ENCODE assay signal across 8 cellular contexts in the genomic region with DNA sequence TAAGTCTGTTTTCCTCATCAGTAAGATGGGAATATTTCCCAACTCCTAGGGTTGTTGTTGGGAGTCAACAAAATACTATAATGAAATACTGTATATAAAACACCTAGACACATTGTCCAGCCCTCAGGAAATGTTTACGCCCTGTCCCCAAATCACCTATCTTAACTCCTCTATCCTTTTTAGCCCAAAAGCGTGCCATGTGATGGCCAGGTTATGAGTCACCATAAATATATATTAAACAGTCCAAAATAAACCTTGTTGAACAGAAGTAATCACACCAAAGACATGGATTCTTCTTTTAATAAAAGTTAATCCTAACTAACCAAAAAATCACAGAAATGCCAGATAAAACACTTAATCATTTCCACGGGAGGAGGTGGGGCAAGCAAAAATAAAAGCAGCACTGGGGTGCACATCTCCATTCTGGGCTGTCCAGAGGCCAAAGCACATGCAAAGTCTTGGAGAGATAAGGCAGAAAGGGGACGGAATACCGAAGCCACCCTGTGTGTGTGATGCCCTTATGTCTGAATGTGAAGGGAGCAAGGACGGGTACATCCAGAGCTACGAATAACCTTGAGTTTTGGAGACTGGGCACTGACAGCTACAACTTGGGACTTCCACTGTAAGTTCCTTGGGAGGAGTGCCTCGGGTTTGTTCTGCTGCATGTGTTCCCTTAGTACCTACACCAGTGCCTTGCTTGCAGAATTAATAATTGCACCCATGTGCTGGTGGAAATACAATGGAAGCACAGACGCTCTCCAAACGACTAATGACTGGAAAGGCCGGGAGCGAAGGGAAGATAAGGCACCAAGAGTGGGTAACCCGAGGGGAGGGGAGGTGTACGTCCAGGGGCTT. TPM values are rescaled to one million over a fixed set of nuclear protein-coding genes. Genes with fewer than 3 reads are reported as not detected.
DNase-seq lines count a peak whose midpoint lies in the region; ATAC-seq and TF ChIP-seq lines count a peak whose summit lies in the region.

No MANE protein-coding gene starts in this region.

- CTCF ChIA-PET in CD4-positive, alpha-beta memory T cell (lab: Charles Lee; ENCODE audit: partially characterized antibody) = interaction anchor here (1.4 to 2.3 kb wide), 2 partner anchors 55 to 64 kb away, joined by 3 to 12 read pairs; partner anchors contain the start of gene PATL1

- H3F3A ChIP-seq in neural cell (ENCODE audit: insufficient read depth, low read length, poor library complexity, severe bottlenecking) = peaks cover 8% of the 10 kb centered on the region

- H3K36me3 ChIP-seq in CD4-positive, alpha-beta memory T cell (ENCODE audit: insufficient read depth, low read length) = peaks cover 9% of the 10 kb centered on the region
- H3K36me3 ChIP-seq in ectodermal cell (ENCODE audit: control insufficient read depth, insufficient read depth, low read length) (peaks cover 8% of the 10 kb centered on the region), neural cell (ENCODE audit: insufficient read depth, low read length) (no peaks in the 10 kb centered on the region)

- DNase-seq in CD4-positive, alpha-beta memory T cell = no peak
- peak; percentile 11 for DNase-seq in M059J (ENCODE audit: low read depth)
- DNase-seq in SK-N-DZ (ENCODE audit: low spot score) = no peak
- no peak for DNase-seq in SIG-M5 treated with dmso at 0.1 percent for 504 hours (lab: John Stamatoyannopoulos, UW; ENCODE audit: unreplicated experiment)

- intact Hi-C loops in CD4-positive, alpha-beta memory T cell (cut with micrococcal nuclease) = loop anchor here (1.0 to 5.0 kb wide), 4 partner anchors 55 to 1947 kb away; partner anchors contain the start of genes FAM111A, MRPL16, PATL1 and ZDHHC5

- peaks cover 31 to 63% (median 46%) of the 10 kb centered on the region in 4 donors for H3K4me1 Mint-ChIP-seq in CD4-positive, alpha-beta memory T cell

- H3K9me3 ChIP-seq in CD4-positive, alpha-beta memory T cell (ENCODE audit: control insufficient read depth in 1 of 2, low read length in 2 of 2) = no peaks in the 10 kb centered on the region
- H3K9me3 ChIP-seq in ectodermal cell (ENCODE audit: control insufficient read depth, low read length) (no peaks in the 10 kb centered on the region), neural cell (ENCODE audit: low read length) (no peaks in the 10 kb centered on the region)

- H3K36me3 Mint-ChIP-seq in CD4-positive, alpha-beta memory T cell = peaks cover 8 to 40% of the 10 kb centered on the region in 2 donors

- peaks cover 48% of the 10 kb centered on the region for H3K4me1 ChIP-seq in CD4-positive, alpha-beta memory T cell (ENCODE audit: insufficient read depth, low read length)
- H3K4me1 ChIP-seq in ectodermal cell (ENCODE audit: control insufficient read depth, insufficient read depth, low read length) = peaks cover 10% of the 10 kb centered on the region

- TF ChIP-seq CTCF in neural cell (IDR thresholded peaks at IDR 0.05; ENCODE audit: poor library complexity, severe bottlenecking) = no peak

- H3K4me3 Mint-ChIP-seq in CD4-positive, alpha-beta memory T cell = peak overlapping the region; percentile 93 to 99 (median 96)

- H3K79me2 ChIP-seq in neural cell (replicated peaks; ENCODE audit: insufficient read depth, low read length) = peaks cover 41% of the 10 kb centered on the region

- no peak for TF ChIP-seq RAD21 in neural cell (conservative IDR thresholded peaks at IDR 0.05)

- peak overlapping the region; percentile 98 for H3K4me2 ChIP-seq in neural cell (ENCODE audit: low read length)

- H4K20me1 ChIP-seq in neural cell (ENCODE audit: insufficient read depth) = peaks cover 12% of the 10 kb centered on the region

- no peaks in the 10 kb centered on the region for H3K27me3 ChIP-seq in CD4-positive, alpha-beta memory T cell (ENCODE audit: insufficient read depth, low read length)
- H3K27me3 ChIP-seq in ectodermal cell (ENCODE audit: control insufficient read depth, insufficient read depth, low read length, poor library complexity, severe bottlenecking) (no peaks in the 10 kb centered on the region), neural cell (ENCODE audit: insufficient read depth, low read depth, low read length) (no peaks in the 10 kb centered on the region)

- H3K9me3 Mint-ChIP-seq in CD4-positive, alpha-beta memory T cell = peaks cover 0 to 2% (median 0%) of the 10 kb centered on the region in 8 donors

- no peak for TF ChIP-seq EP300 in neural cell (conservative IDR thresholded peaks at IDR 0.05; ENCODE audit: poor library complexity, severe bottlenecking)

- peak overlapping the region; percentile 71 for H3K27ac ChIP-seq in CD4-positive, alpha-beta memory T cell (ENCODE audit: low read depth, low read length)
- H3K27ac ChIP-seq in ectodermal cell (ENCODE audit: insufficient read depth, low read depth, low read length, poor library complexity, severe bottlenecking) (no peak overlapping the region), neural cell (ENCODE audit: low read length) (peak overlapping the region; percentile 80)

- ATAC-seq in GM18517 (IDR thresholded peaks at IDR 0.05; ENCODE audit: unreplicated experiment) (no peak), GM19324 (IDR thresholded peaks at IDR 0.05; ENCODE audit: low FRiP score, unreplicated experiment) (no peak)

- H3K4me3 ChIP-seq in CD4-positive, alpha-beta memory T cell (ENCODE audit: low read length in 2 of 2) = peak overlapping the region; percentile 77 to 84
- H3K4me3 ChIP-seq in ectodermal cell (ENCODE audit: insufficient read depth, low read depth, low read length) = peak overlapping the region; percentile 78
- peak overlapping the region; percentile 97 for H3K4me3 ChIP-seq in neural cell (ENCODE audit: low read length)

- POLR2A ChIA-PET in CD4-positive, alpha-beta memory T cell (lab: Charles Lee; ENCODE audit: partially characterized antibody) = interaction anchor here (1.5 to 7.8 kb wide), 12 partner anchors 11 to 196 kb away, joined by 3 to 74 read pairs (median 8); partner anchors contain the start of genes MRPL16 and PATL1

- H3K9ac ChIP-seq in neural cell (ENCODE audit: low read length) = peak overlapping the region; percentile 80

- H3K9me2 ChIP-seq in neural cell (ENCODE audit: insufficient read depth, low read length) = no peaks in the 10 kb centered on the region

- WGBS in ectodermal cell, 2 experiments = 28 to 35% methylated on average over 13 to 14 of the region's 14 CpGs

- no peaks in the 10 kb centered on the region for H3K27me3 Mint-ChIP-seq in CD4-positive, alpha-beta memory T cell

- H3K27ac Mint-ChIP-seq in CD4-positive, alpha-beta memory T cell = peak overlapping the region; percentile 83 to 98 (median 93)

- no peak overlapping the region for H2AFZ ChIP-seq in neural cell (ENCODE audit: low read depth, low read length)

TF ChIP-seq in neural cell, 6 proteins besides CTCF, POLR2A, EP300 and RAD21:
- TF ChIP-seq MXI1 (conservative IDR thresholded peaks at IDR 0.05; ENCODE audit: poor library complexity, severe bottlenecking) (peak; percentile 35), SMC3 (conservative IDR thresholded peaks at IDR 0.05; ENCODE audit: poor library complexity) (no peak)
TF ChIP-seq in neural cell: peak in this region for 1.

RNA-seq across cellular contexts. Expression of gene OSBP, which starts 1.1 kb away (rescaled TPM):
- 10 to 100 TPM; 55.3 to 55.6 TPM for total RNA-seq in CD4-positive, alpha-beta memory T cell
- 10 to 100 TPM; 17.4 to 41.5 TPM for polyA plus RNA-seq in CD4-positive, alpha-beta memory T cell
- total RNA-seq in M059J (2014; rRNA removed; shearing (Covaris generic)) = 31.2 and 41.9 TPM in 2 replicates
- 35.3 TPM for polyA plus RNA-seq in ectodermal cell (2013, experiment 1 of 4)
- 38.5 TPM for polyA plus RNA-seq in ectodermal cell (2013, experiment 2 of 4)
- 27.3 TPM for polyA plus RNA-seq in ectodermal cell (2013, experiment 3 of 4)
- 32.1 TPM for polyA plus RNA-seq in ectodermal cell (2013, experiment 4 of 4)
- 24.4 and 25.7 TPM in 2 replicates for polyA plus RNA-seq in neural cell
- 51.9 and 57.3 TPM in 2 replicates for polyA minus RNA-seq in neural cell
- polyA plus RNA-seq in SK-N-DZ (2014; cell fraction: cytosol; rRNA removed) = 11.7 and 12.2 TPM in 2 replicates
- 10.2 and 20.3 TPM in 2 replicates for polyA plus RNA-seq in SK-N-DZ (2014; cell fraction: nucleus; rRNA removed)

RNA-seq across cellular contexts. Expression of gene PATL1, which starts 54.3 kb away (rescaled TPM):
- 10 to 100 TPM; 45.3 to 45.5 TPM for total RNA-seq in CD4-positive, alpha-beta memory T cell
- 1 to 10 TPM; 2.6 to 8.7 TPM for polyA plus RNA-seq in CD4-positive, alpha-beta memory T cell
- 38.4 and 45.5 TPM in 2 replicates for total RNA-seq in M059J (2014; rRNA removed; shearing (Covaris generic))
- 31.9 TPM for polyA plus RNA-seq in ectodermal cell (2013, experiment 1 of 4)
- polyA plus RNA-seq in ectodermal cell (2013, experiment 2 of 4) = 29.7 TPM
- 25.0 TPM for polyA plus RNA-seq in ectodermal cell (2013, experiment 3 of 4)
- polyA plus RNA-seq in ectodermal cell (2013, experiment 4 of 4) = 27.4 TPM
- polyA plus RNA-seq in neural cell = 3.2 and 3.4 TPM in 2 replicates
- polyA minus RNA-seq in neural cell = 5.8 and 8.0 TPM in 2 replicates
- polyA plus RNA-seq in SK-N-DZ (2014; cell fraction: cytosol; rRNA removed) = 10.9 and 12.8 TPM in 2 replicates
- polyA plus RNA-seq in SK-N-DZ (2014; cell fraction: nucleus; rRNA removed) = 6.9 and 8.7 TPM in 2 replicates
